In the genomic region with DNA sequence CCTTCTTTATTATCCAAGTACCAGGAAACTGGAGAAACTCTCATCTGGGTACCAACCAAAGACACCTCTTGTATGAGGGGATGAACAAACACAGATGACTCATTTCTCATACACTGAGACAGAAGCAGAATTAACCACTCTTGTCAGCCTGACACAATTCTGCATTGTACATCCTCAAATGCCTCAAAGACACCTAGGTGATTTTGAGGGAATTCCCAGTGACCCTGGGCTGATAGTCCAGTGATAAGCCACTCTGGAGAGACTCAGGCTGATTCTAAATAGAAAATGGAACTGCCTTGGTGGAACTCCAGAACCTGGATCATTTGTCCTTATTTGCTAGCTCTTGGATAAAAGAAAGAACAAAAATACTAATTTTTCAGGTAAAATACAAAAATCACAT, we compare ENCODE assay signal across 2 cellular contexts. TPM values are rescaled to one million over a fixed set of nuclear protein-coding genes. Genes with fewer than 3 reads are reported as not detected.
"Had no signal": no experiment of that assay in that cellular context is flagged by ENCODE, and none has a peak within 500 bp of the region (broad histone marks: within the 10 kb centered on the region; RNA-seq: fewer than 3 reads in every experiment).

No MANE protein-coding gene starts in this region.

RNA-seq across cellular contexts. Expression of a gene that starts 19.1 kb away (rescaled TPM):
- total RNA-seq: PC-3 had no signal

RNA-seq across cellular contexts. Expression of a gene that starts 19.4 kb away (rescaled TPM):
- total RNA-seq: SK-MEL-5 had no signal
